In genomic region chr15:66682865-66683264, GRCh38 we compare ENCODE assay signal across 21 cellular contexts. TPM values are rescaled to one million over a fixed set of nuclear protein-coding genes. Genes with fewer than 3 reads are reported as not detected.
DNase-seq lines count a peak whose midpoint lies in the region; ATAC-seq and TF ChIP-seq lines count a peak whose summit lies in the region.
"Had no signal": no experiment of that assay in that cellular context is flagged by ENCODE, and none has a peak within 500 bp of the region (broad histone marks: within the 10 kb centered on the region; RNA-seq: fewer than 3 reads in every experiment).

No MANE protein-coding gene starts in this region.

- POLR2A ChIA-PET in IMR-90 (lab: Charles Lee; ENCODE audit: unreplicated experiment) = no interaction called here
- POLR2A ChIA-PET in CD8-positive, alpha-beta T cell (lab: Charles Lee) = no interaction called here

- H3K4me1 ChIP-seq in BLaER1 = peaks cover 9% of the 10 kb centered on the region
- peaks cover 10% of the 10 kb centered on the region for H3K4me1 ChIP-seq in IMR-90 (ENCODE audit: control insufficient read depth, insufficient read depth, low read length)
- peaks cover 6 to 11% of the 10 kb centered on the region in 2 donors for H3K4me1 ChIP-seq in neuronal stem cell (ENCODE audit: control insufficient read depth in 2 of 2, insufficient read depth in 1 of 2, low read depth in 1 of 2, low read length in 2 of 2)
- no peaks in the 10 kb centered on the region for H3K4me1 ChIP-seq in CD8-positive, alpha-beta T cell (ENCODE audit: insufficient read depth, low read length)
- no peaks in the 10 kb centered on the region for H3K4me1 ChIP-seq in tibial nerve
- H3K4me1 ChIP-seq: body of pancreas had no signal

- H3K4me3 Mint-ChIP-seq in CD8-positive, alpha-beta T cell = no peak overlapping the region
- no peak overlapping the region for H3K4me3 Mint-ChIP-seq in progenitor cell of endocrine pancreas (ENCODE audit: low read depth)
- H3K4me3 Mint-ChIP-seq: GM23338 had no signal

- H3K27me3 ChIP-seq in BLaER1 (no peaks in the 10 kb centered on the region), IMR-90 (ENCODE audit: control insufficient read depth, insufficient read depth, low read length) (no peaks in the 10 kb centered on the region), neuronal stem cell (ENCODE audit: control insufficient read depth in 3 of 3, insufficient read depth in 3 of 3, low read depth in 1 of 3, low read length in 3 of 3) (peaks cover 0 to 2% (median 0%) of the 10 kb centered on the region in 3 experiments), tibial nerve (no peaks in the 10 kb centered on the region)
- H3K27me3 ChIP-seq in CD8-positive, alpha-beta T cell (ENCODE audit: insufficient read depth, low read length) = no peaks in the 10 kb centered on the region
- H3K27me3 ChIP-seq: body of pancreas, neural progenitor cell had no signal

- H3K79me1 ChIP-seq in IMR-90 (ENCODE audit: low read depth in 1 of 2, low read length in 2 of 2) (no peaks in the 10 kb centered on the region), neuronal stem cell (ENCODE audit: low read depth, low read length) (no peaks in the 10 kb centered on the region)

- H3K27ac ChIP-seq in BLaER1 = no peak overlapping the region
- no peak overlapping the region for H3K27ac ChIP-seq in IMR-90 (ENCODE audit: insufficient read depth, low read length)
- H3K27ac ChIP-seq in neuronal stem cell (replicated peaks; ENCODE audit: low read length) = no peak overlapping the region
- no peak overlapping the region for H3K27ac ChIP-seq in CD8-positive, alpha-beta T cell (ENCODE audit: low read depth, low read length)
- H3K27ac ChIP-seq in tibial nerve = no peak overlapping the region
- H3K27ac ChIP-seq: body of pancreas, C4-2B, lower lobe of right lung, neural progenitor cell, PC-9 had no signal

- H3K27me3 Mint-ChIP-seq in CD8-positive, alpha-beta T cell (ENCODE audit: low read depth) = no peaks in the 10 kb centered on the region
- no peaks in the 10 kb centered on the region for H3K27me3 Mint-ChIP-seq in progenitor cell of endocrine pancreas

- no CpG with 5 or more reads among the region's 1 CpG for WGBS in IMR-90 (ENCODE audit: extremely low coverage in 2 of 2, insufficient read length in 1 of 2), 2 experiments
- no CpG with 5 or more reads among the region's 1 CpG for WGBS in neuronal stem cell (ENCODE audit: extremely low coverage in 2 of 2, insufficient read length in 2 of 2, insufficient replicate concordance in 1 of 2), 2 donors
- WGBS in tibial nerve, 2 donors = 91 to 100% methylated on average over 1 of the region's 1 CpG

- no peak overlapping the region for H3K9ac ChIP-seq in BLaER1
- no peak overlapping the region for H3K9ac ChIP-seq in IMR-90 (ENCODE audit: low read depth, low read length)
- H3K9ac ChIP-seq in neuronal stem cell (ENCODE audit: low read depth, low read length, poor library complexity) = no peak overlapping the region
- H3K9ac ChIP-seq: neural progenitor cell had no signal

- H2BK120ac ChIP-seq in IMR-90 (ENCODE audit: low read depth, low read length) (no peak overlapping the region), neuronal stem cell (ENCODE audit: low read depth, low read length) (no peak overlapping the region)

- no peaks in the 10 kb centered on the region for H3K9me1 ChIP-seq in IMR-90 (ENCODE audit: insufficient read depth, low read length)

- no peak overlapping the region for H3K14ac ChIP-seq in IMR-90 (replicated peaks; ENCODE audit: low read depth, low read length)
- H3K14ac ChIP-seq in neuronal stem cell (ENCODE audit: low read length) = no peak overlapping the region

- H2BK5ac ChIP-seq in IMR-90 (ENCODE audit: low read depth, low read length, poor library complexity, severe bottlenecking) = no peak overlapping the region
- H2BK5ac ChIP-seq in neuronal stem cell (ENCODE audit: low read length) = no peak overlapping the region

- TF ChIP-seq RAD21 in IMR-90 (IDR thresholded peaks at IDR 0.05; ENCODE audit: low read length) = no peak

- no peak overlapping the region for H3K18ac ChIP-seq in IMR-90 (ENCODE audit: low read depth, low read length)
- H3K18ac ChIP-seq in neuronal stem cell (ENCODE audit: low read length) = no peak overlapping the region

- no peak overlapping the region for H2BK20ac ChIP-seq in IMR-90 (ENCODE audit: low read depth, low read length)

- H4K91ac ChIP-seq in IMR-90 (ENCODE audit: insufficient read depth, low read depth, low read length) = no peak overlapping the region
- H4K91ac ChIP-seq in neuronal stem cell (ENCODE audit: low read depth, low read length, poor library complexity) = no peak overlapping the region

- H4K20me1 ChIP-seq in BLaER1 = no peaks in the 10 kb centered on the region
- H4K20me1 ChIP-seq in IMR-90 (ENCODE audit: insufficient read depth, low read length) = no peaks in the 10 kb centered on the region

- no peak overlapping the region for H4K5ac ChIP-seq in IMR-90 (ENCODE audit: low read depth, low read length)

- H3K4ac ChIP-seq in IMR-90 (ENCODE audit: low read depth, low read length) (no peak overlapping the region), neuronal stem cell (ENCODE audit: low read length) (no peak overlapping the region)

- intact Hi-C loops in IMR-90 (cut with micrococcal nuclease) = no loop called here
- intact Hi-C loops in CD8-positive, alpha-beta T cell (cut with DNase I, micrococcal nuclease) = no loop called here

- no peak for TF ChIP-seq CTCF in IMR-90 (conservative IDR thresholded peaks at IDR 0.05; ENCODE audit: low read depth, low read length)
- TF ChIP-seq CTCF in choroid plexus epithelial cell (conservative IDR thresholded peaks at IDR 0.05; ENCODE audit: low read depth, low read length) = no peak
- no peak for TF ChIP-seq CTCF in CD8-positive, alpha-beta T cell (IDR thresholded peaks at IDR 0.05)
- TF ChIP-seq CTCF in progenitor cell of endocrine pancreas (IDR thresholded peaks at IDR 0.05; ENCODE audit: unreplicated experiment) = no peak
- TF ChIP-seq CTCF in tibial nerve (IDR thresholded peaks at IDR 0.05) = no peak

- H3K4me1 Mint-ChIP-seq in CD8-positive, alpha-beta T cell (ENCODE audit: low read depth) = no peaks in the 10 kb centered on the region
- peaks cover 14% of the 10 kb centered on the region for H3K4me1 Mint-ChIP-seq in progenitor cell of endocrine pancreas (ENCODE audit: low read depth)

- dilution Hi-C loops in IMR-90 (cut with HindIII; ENCODE audit: low sequenced_read_pairs, unreplicated experiment) = no loop called here

- ATAC-seq in IMR-90 (ENCODE audit: low read depth) = no peak
- no peak for ATAC-seq in CD8-positive, alpha-beta T cell
- ATAC-seq: body of pancreas, GM23338, SK-N-SH treated with all-trans-retinoic acid at 6 μM for 48 hours had no signal

- H2BK15ac ChIP-seq in IMR-90 (ENCODE audit: low read depth, low read length) (no peak overlapping the region), neuronal stem cell (ENCODE audit: low read length) (no peak overlapping the region)

- H2AK5ac ChIP-seq in IMR-90 (ENCODE audit: low read depth, low read length) = no peak overlapping the region
- H2AK5ac ChIP-seq in neuronal stem cell (ENCODE audit: low read depth, low read length) = no peak overlapping the region

- in situ Hi-C loops in IMR-90 (cut with MboI; ENCODE audit: low sequenced_read_pairs) = no loop called here

- H3K36me3 Mint-ChIP-seq in CD8-positive, alpha-beta T cell = no peaks in the 10 kb centered on the region
- no peaks in the 10 kb centered on the region for H3K36me3 Mint-ChIP-seq in progenitor cell of endocrine pancreas (ENCODE audit: insufficient read depth)

- no peak overlapping the region for H3K56ac ChIP-seq in IMR-90 (ENCODE audit: extremely low read depth, insufficient read depth, low read length)

- no peak overlapping the region for H2AFZ ChIP-seq in IMR-90 (replicated peaks; ENCODE audit: low read length, poor library complexity)
- H2AFZ ChIP-seq in neuronal stem cell (ENCODE audit: low read length) = no peak overlapping the region
- H2AFZ ChIP-seq: GM23338, neural progenitor cell, PC-9 had no signal

- BruUV-seq in IMR-90 (replicated peaks; lab: Mats Ljungman, UMichigan) = no TSS peak

- H3K4me2 ChIP-seq in BLaER1 (peak overlapping the region; percentile 25; the same call in 1 of the 2 replicates), IMR-90 (ENCODE audit: low read depth, low read length) (no peak overlapping the region), neuronal stem cell (ENCODE audit: insufficient read depth, low read length, poor library complexity, severe bottlenecking) (no peak overlapping the region)
- H3K4me2 ChIP-seq: GM23338, neural progenitor cell, PC-9 had no signal

- TF ChIP-seq EP300 in tibial nerve (IDR thresholded peaks at IDR 0.05) = no peak

- H3K36me3 ChIP-seq in BLaER1 = no peaks in the 10 kb centered on the region
- H3K36me3 ChIP-seq in IMR-90 (ENCODE audit: control insufficient read depth, insufficient read depth, low read length) = no peaks in the 10 kb centered on the region
- H3K36me3 ChIP-seq in neuronal stem cell (replicated peaks in 1 of 2; ENCODE audit: control insufficient read depth in 2 of 2, insufficient read depth in 2 of 2, low read length in 2 of 2) = no peaks in the 10 kb centered on the region
- no peaks in the 10 kb centered on the region for H3K36me3 ChIP-seq in CD8-positive, alpha-beta T cell (ENCODE audit: insufficient read depth, low read length)
- H3K36me3 ChIP-seq in tibial nerve = no peaks in the 10 kb centered on the region
- H3K36me3 ChIP-seq: lower lobe of right lung, neural progenitor cell had no signal

- DNase-seq in IMR-90 (peak; percentile 43), choroid plexus epithelial cell (ENCODE audit: low read depth) (peak; percentile 50), myocyte (ENCODE audit: low read depth) (peak; percentile 9), neuronal stem cell (ENCODE audit: low spot score) (no peak), progenitor cell of endocrine pancreas (ENCODE audit: low spot score, unreplicated experiment) (no peak), tibial nerve (ENCODE audit: low spot score in 2 of 2) (no peak)
- no peak for DNase-seq in CD8-positive, alpha-beta T cell
- DNase-seq: activated gamma-delta T cell treated with Interleukin-2 at 50 U/mL for 16 hours, body of pancreas, DMS79, foreskin melanocyte, lower lobe of right lung, MM.1S, NCI-H2029 treated with DMSO at 0.1 percent for 48 hours, NCI-H69, PC-9 had no signal

- TF ChIP-seq POLR2A in IMR-90 (IDR thresholded peaks at IDR 0.05; ENCODE audit: low read depth, low read length) (no peak), tibial nerve (IDR thresholded peaks at IDR 0.05) (no peak)

- H3K27ac Mint-ChIP-seq in CD8-positive, alpha-beta T cell = no peak overlapping the region
- no peak overlapping the region for H3K27ac Mint-ChIP-seq in progenitor cell of endocrine pancreas
- H3K27ac Mint-ChIP-seq: GM23338 had no signal

- H3K4me3 ChIP-seq in BLaER1 (no peak overlapping the region), IMR-90 (ENCODE audit: insufficient read depth, low read depth, low read length) (no peak overlapping the region), choroid plexus epithelial cell (ENCODE audit: low read depth, low read length) (no peak overlapping the region), neuronal stem cell (ENCODE audit: low read length in 2 of 2) (no peak overlapping the region), tibial nerve (no peak overlapping the region)
- no peak overlapping the region for H3K4me3 ChIP-seq in CD8-positive, alpha-beta T cell (ENCODE audit: low read depth, low read length)
- H3K4me3 ChIP-seq: body of pancreas, GM23338, lower lobe of right lung, neural progenitor cell, PC-9 had no signal

- H3K9me3 ChIP-seq in BLaER1 = peaks cover 16% of the 10 kb centered on the region; the same call in 1 of the 2 replicates
- peaks cover 8% of the 10 kb centered on the region for H3K9me3 ChIP-seq in IMR-90 (ENCODE audit: control insufficient read depth, insufficient read depth, low read length)
- peaks cover 0 to 7% of the 10 kb centered on the region in 2 donors for H3K9me3 ChIP-seq in neuronal stem cell (replicated peaks in 1 of 2; ENCODE audit: control insufficient read depth in 2 of 2, insufficient read depth in 1 of 2, low read depth in 1 of 2, low read length in 2 of 2)
- H3K9me3 ChIP-seq in CD8-positive, alpha-beta T cell (ENCODE audit: low read length) = no peaks in the 10 kb centered on the region
- peaks cover 0 to 8% (median 0%) of the 10 kb centered on the region in 4 donors for H3K9me3 ChIP-seq in tibial nerve
- H3K9me3 ChIP-seq: body of pancreas had no signal

- H3K23ac ChIP-seq in IMR-90 (ENCODE audit: low read depth, low read length) = no peak overlapping the region
- H3K23ac ChIP-seq in neuronal stem cell (ENCODE audit: low read depth, low read length, poor library complexity) = no peak overlapping the region

- H2AK9ac ChIP-seq in IMR-90 (replicated peaks; ENCODE audit: low read depth, low read length, poor library complexity) = no peak overlapping the region

- H4K8ac ChIP-seq in IMR-90 (ENCODE audit: low read depth in 2 of 2, low read length in 2 of 2) (no peak overlapping the region), neuronal stem cell (ENCODE audit: low read depth, low read length) (no peak overlapping the region)

- H2BK12ac ChIP-seq in neuronal stem cell (ENCODE audit: low read length) = no peak overlapping the region

- no peaks in the 10 kb centered on the region for H3K9me3 Mint-ChIP-seq in CD8-positive, alpha-beta T cell
- H3K9me3 Mint-ChIP-seq in progenitor cell of endocrine pancreas (ENCODE audit: low read depth) = peaks cover 4% of the 10 kb centered on the region

- CTCF ChIA-PET in IMR-90 (lab: Yijun Ruan, JAX) = no interaction called here
- CTCF ChIA-PET in CD8-positive, alpha-beta T cell (lab: Charles Lee) = interaction anchor here (1.3 to 1.7 kb wide), 2 partner anchors 34 to 64 kb away, joined by 3 to 4 read pairs; no protein-coding TSS in a partner anchor

RNA-seq across cellular contexts. Expression of gene SMAD6, which starts 19.2 kb away (rescaled TPM):
- total RNA-seq in IMR-90 (2012; rRNA removed) = 3.6 and 4.8 TPM in 2 replicates
- polyA plus RNA-seq in IMR-90 (2012; rRNA removed) = 8.5 and 13.6 TPM in 2 replicates
- 4.7 and 9.3 TPM in 2 replicates for polyA plus RNA-seq in IMR-90 (2012; cell fraction: cytosol; rRNA removed)
- 17.3 and 42.6 TPM in 2 replicates for polyA plus RNA-seq in IMR-90 (2012; cell fraction: nucleus; rRNA removed; ENCODE audit: low replicate concordance)
- total RNA-seq in myocyte = 2.5 and 3.5 TPM in 2 replicates
- polyA plus RNA-seq in myocyte (2012) = 1.2 TPM
- 0.98 TPM for polyA plus RNA-seq in neuronal stem cell (2013, experiment 1 of 2)
- 1.0 TPM for polyA plus RNA-seq in neuronal stem cell (2013, experiment 2 of 2)
- total RNA-seq in CD8-positive, alpha-beta T cell = under 1 TPM; 0.56 to 0.73 TPM
- 35.5 and 38.9 TPM in 2 replicates for total RNA-seq in progenitor cell of endocrine pancreas
- 10 to 100 TPM; 41.9 to 57.2 (median 48.6) TPM for total RNA-seq in tibial nerve

Comparison
In these comparisons a context has a peak if more than half of its experiments do, and no peak if none do; other contexts are left out.
1. DNase-seq: peak in IMR-90 (single experiment), choroid plexus epithelial cell (single experiment) and myocyte (single experiment); none in neuronal stem cell (single experiment), CD8-positive, alpha-beta T cell (0 of 7), progenitor cell of endocrine pancreas (single experiment) and tibial nerve (0 of 2).